ENCODE assay signal across 18 cellular contexts in genomic region chr7:18257711-18258110, GRCh38.
A peak's percentile ranks its signal among the peaks of the same experiment; 100 is the strongest.
DNase-seq lines count a peak whose midpoint lies in the region; ATAC-seq, FAIRE-seq and TF ChIP-seq lines count a peak whose summit lies in the region.
"Had no signal": no experiment of that assay in that cellular context is flagged by ENCODE, and none has a peak within 500 bp of the region (broad histone marks: within the 10 kb centered on the region; RNA-seq: fewer than 3 reads in every experiment).

No MANE protein-coding gene starts in this region.

- BruUV-seq in GM12878 (replicated peaks; lab: Mats Ljungman, UMichigan), result no TSS peak

- TF ChIP-seq EP300 in GM12878 (IDR thresholded peaks at IDR 0.05; ENCODE audit: borderline replicate concordance in 1 of 2, control insufficient read depth in 1 of 2, low read depth in 2 of 2, low read length in 2 of 2) (no peak), gastroesophageal sphincter (IDR thresholded peaks at IDR 0.05) (no peak)

- no peaks in the 10 kb centered on the region for H3K79me2 ChIP-seq in GM12878 (ENCODE audit: control insufficient read depth, insufficient read depth, low read length)

- H3K9me3 ChIP-seq in GM12878 (replicated peaks; ENCODE audit: control insufficient read depth, insufficient read depth, low read length) (no peaks in the 10 kb centered on the region), gastroesophageal sphincter (peaks cover 0 to 18% (median 0%) of the 10 kb centered on the region in 3 donors), testis (no peaks in the 10 kb centered on the region)
- H3K9me3 ChIP-seq: colonic mucosa had no signal

- CTCF ChIA-PET in GM12878 (lab: Yijun Ruan, JAX), result no interaction called here

- H3K4me3 ChIP-seq in GM12878 (no peak overlapping the region), gastroesophageal sphincter (no peak overlapping the region), testis (no peak overlapping the region)
- H3K4me3 ChIP-seq: ascending aorta, colonic mucosa, vagina had no signal

- POLR2A ChIA-PET in GM12878 (lab: Charles Lee), result no interaction called here

- RAD21 ChIA-PET in GM12878 (lab: Charles Lee; ENCODE audit: unreplicated experiment), result no interaction called here

- peak; percentile 46; the same call in 2 of the 3 replicates for ATAC-seq in GM12878
- peak; percentile 74 for ATAC-seq in gastroesophageal sphincter
- ATAC-seq in GM18858 (IDR thresholded peaks at IDR 0.05; ENCODE audit: unreplicated experiment), result no peak
- no peak for ATAC-seq in GM18505 (IDR thresholded peaks at IDR 0.05; ENCODE audit: unreplicated experiment)
- ATAC-seq: naive thymus-derived CD8-positive, alpha-beta T cell had no signal

- H3K4me3 Mint-ChIP-seq in HFFc6, result no peak overlapping the region
- H3K4me3 Mint-ChIP-seq: naive thymus-derived CD8-positive, alpha-beta T cell had no signal

- H4K20me1 ChIP-seq in GM12878 (ENCODE audit: control insufficient read depth, insufficient read depth), result no peaks in the 10 kb centered on the region

- H3K4me1 Mint-ChIP-seq in HFFc6 (ENCODE audit: low read depth), result no peaks in the 10 kb centered on the region
- H3K4me1 Mint-ChIP-seq: naive thymus-derived CD8-positive, alpha-beta T cell had no signal

- FAIRE-seq in GM12878 (lab: Jason Lieb, UNC), result no peak
- FAIRE-seq: RCC 7860 had no signal

- peaks cover 3% of the 10 kb centered on the region; the same call in 1 of the 2 replicates for H3K27me3 Mint-ChIP-seq in HFFc6 (ENCODE audit: insufficient read depth)

- TF ChIP-seq RAD21 in GM12878 (IDR thresholded peaks at IDR 0.05; ENCODE audit: insufficient read depth, low read depth, low read length), result no peak

- no peak for TF ChIP-seq POLR2A in GM12878 (IDR thresholded peaks at IDR 0.05; ENCODE audit: low read depth, low read length)
- TF ChIP-seq POLR2A in gastroesophageal sphincter (IDR thresholded peaks at IDR 0.05), result no peak
- no peak for TF ChIP-seq POLR2A in testis (IDR thresholded peaks at IDR 0.05)
- TF ChIP-seq POLR2A in GM18505 (IDR thresholded peaks at IDR 0.05; ENCODE audit: borderline replicate concordance, extremely low read depth, insufficient read depth, insufficient read length), result no peak

- intact Hi-C loops in GM12878 (cut with micrococcal nuclease; ENCODE audit: unreplicated experiment) (no loop called here), testis (cut with DNase I; ENCODE audit: low total_unique reads) (no loop called here)

- no peak for TF ChIP-seq CTCF in HFFc6 (IDR thresholded peaks at IDR 0.05)
- no peak for TF ChIP-seq CTCF in GM12878 (IDR thresholded peaks at IDR 0.05 in 2 of 3, conservative IDR thresholded peaks at IDR 0.05 in 1 of 3; ENCODE audit: control insufficient read depth in 2 of 3, extremely low read depth in 1 of 3, insufficient read depth in 1 of 3, low read depth in 3 of 3, low read length in 3 of 3)
- no peak for TF ChIP-seq CTCF in gastroesophageal sphincter (IDR thresholded peaks at IDR 0.05)
- TF ChIP-seq CTCF in testis (IDR thresholded peaks at IDR 0.05), result no peak

- H3K36me3 ChIP-seq in GM12878 (ENCODE audit: control insufficient read depth in 2 of 2, insufficient read depth in 2 of 2, low read length in 1 of 2), result no peaks in the 10 kb centered on the region
- H3K36me3 ChIP-seq in gastroesophageal sphincter, result no peaks in the 10 kb centered on the region
- no peaks in the 10 kb centered on the region for H3K36me3 ChIP-seq in testis (ENCODE audit: low read depth, missing control alignments)
- H3K36me3 ChIP-seq: ascending aorta, colonic mucosa, vagina, WERI-Rb-1 had no signal

- SMC1A ChIA-PET in GM12878 (lab: Charles Lee; ENCODE audit: uncharacterized antibody, unreplicated experiment), result no interaction called here

- peaks cover 18% of the 10 kb centered on the region for H3K9me3 Mint-ChIP-seq in HFFc6

- in situ Hi-C loops in GM12878 (cut with MboI), result no loop called here

- no peaks in the 10 kb centered on the region for H3K4me1 ChIP-seq in GM12878 (ENCODE audit: control insufficient read depth, insufficient read depth, low read length)
- peaks cover 0 to 6% (median 0%) of the 10 kb centered on the region in 3 donors for H3K4me1 ChIP-seq in gastroesophageal sphincter
- no peaks in the 10 kb centered on the region for H3K4me1 ChIP-seq in testis
- H3K4me1 ChIP-seq: ascending aorta, colonic mucosa, vagina had no signal

- H3K4me2 ChIP-seq in GM12878 (ENCODE audit: control insufficient read depth, insufficient read depth), result no peak overlapping the region

- H3K27me3 ChIP-seq in GM12878 (replicated peaks in 1 of 2; ENCODE audit: control insufficient read depth in 2 of 2, insufficient read depth in 2 of 2, low read length in 1 of 2) (no peaks in the 10 kb centered on the region), gastroesophageal sphincter (no peaks in the 10 kb centered on the region), testis (no peaks in the 10 kb centered on the region)
- H3K27me3 ChIP-seq: ascending aorta, colonic mucosa, vagina had no signal

- WGBS in GM12878 (ENCODE audit: insufficient coverage, insufficient replicate concordance, low lambda C conversion rate, missing lambda C conversion rate), result 0% methylated on average over 2 of the region's 2 CpGs
- 38 to 65% methylated on average over 2 of the region's 2 CpGs for WGBS in gastroesophageal sphincter (ENCODE audit: low coverage in 1 of 2), 2 donors
- WGBS in testis, 2 donors, result 39 to 50% methylated on average over 2 of the region's 2 CpGs

- DNase-seq in AG08396 (ENCODE audit: low spot score) (peak; percentile 7), HFFc6 (peak; percentile 2), GM12878 (ENCODE audit: low read depth, low spot score) (no peak), NCI-H1436 (lab: John Stamatoyannopoulos, UW) (no peak), testis (no peak)
- DNase-seq: activated effector memory CD4-positive, alpha-beta T cell treated with Interleukin-2 at 50 U/mL for 16 hours; colonic mucosa; naive thymus-derived CD8-positive, alpha-beta T cell; NCI-H2107; NCI-H774; WERI-Rb-1 had no signal

- H3K36me3 Mint-ChIP-seq in HFFc6 (ENCODE audit: low read depth), result no peaks in the 10 kb centered on the region

- H3K27ac ChIP-seq in GM12878 (ENCODE audit: control insufficient read depth, insufficient read depth) (no peak overlapping the region), gastroesophageal sphincter (no peak overlapping the region), testis (no peak overlapping the region)
- H3K27ac ChIP-seq: ascending aorta, colonic mucosa, epithelial cell of prostate, vagina, WERI-Rb-1 had no signal

- no peak overlapping the region for H3K27ac Mint-ChIP-seq in HFFc6
- H3K27ac Mint-ChIP-seq: naive thymus-derived CD8-positive, alpha-beta T cell had no signal

- H2AFZ ChIP-seq in GM12878 (ENCODE audit: control insufficient read depth, low read depth, low read length), result no peak overlapping the region

- H3K9ac ChIP-seq in GM12878 (ENCODE audit: control insufficient read depth, insufficient read depth, low read length), result no peak overlapping the region

TF ChIP-seq in GM12878, 131 proteins besides CTCF, POLR2A, EP300 and RAD21:
- TF ChIP-seq SUPT20H (IDR thresholded peaks at IDR 0.05; ENCODE audit: borderline replicate concordance, control insufficient read depth, low read depth, low read length) (no peak), RFX5 (IDR thresholded peaks at IDR 0.05; ENCODE audit: low read depth, low read length) (peak; percentile 77; the same call in 1 of the 2 replicates)
TF ChIP-seq in GM12878: peak in this region for 1.

Comparison
In these comparisons a context has a peak if more than half of its experiments do, and no peak if none do; other contexts are left out.
1. DNase-seq: peak in AG08396 (single experiment) and HFFc6 (single experiment); none in GM12878 (single experiment), NCI-H1436 (single experiment) and testis (single experiment).
2. ATAC-seq: peak in GM12878 (single experiment) and gastroesophageal sphincter (single experiment); none in GM18858 (single experiment) and GM18505 (single experiment).